Comparison of ENCODE assay signal across 15 cellular contexts in the genomic region with DNA sequence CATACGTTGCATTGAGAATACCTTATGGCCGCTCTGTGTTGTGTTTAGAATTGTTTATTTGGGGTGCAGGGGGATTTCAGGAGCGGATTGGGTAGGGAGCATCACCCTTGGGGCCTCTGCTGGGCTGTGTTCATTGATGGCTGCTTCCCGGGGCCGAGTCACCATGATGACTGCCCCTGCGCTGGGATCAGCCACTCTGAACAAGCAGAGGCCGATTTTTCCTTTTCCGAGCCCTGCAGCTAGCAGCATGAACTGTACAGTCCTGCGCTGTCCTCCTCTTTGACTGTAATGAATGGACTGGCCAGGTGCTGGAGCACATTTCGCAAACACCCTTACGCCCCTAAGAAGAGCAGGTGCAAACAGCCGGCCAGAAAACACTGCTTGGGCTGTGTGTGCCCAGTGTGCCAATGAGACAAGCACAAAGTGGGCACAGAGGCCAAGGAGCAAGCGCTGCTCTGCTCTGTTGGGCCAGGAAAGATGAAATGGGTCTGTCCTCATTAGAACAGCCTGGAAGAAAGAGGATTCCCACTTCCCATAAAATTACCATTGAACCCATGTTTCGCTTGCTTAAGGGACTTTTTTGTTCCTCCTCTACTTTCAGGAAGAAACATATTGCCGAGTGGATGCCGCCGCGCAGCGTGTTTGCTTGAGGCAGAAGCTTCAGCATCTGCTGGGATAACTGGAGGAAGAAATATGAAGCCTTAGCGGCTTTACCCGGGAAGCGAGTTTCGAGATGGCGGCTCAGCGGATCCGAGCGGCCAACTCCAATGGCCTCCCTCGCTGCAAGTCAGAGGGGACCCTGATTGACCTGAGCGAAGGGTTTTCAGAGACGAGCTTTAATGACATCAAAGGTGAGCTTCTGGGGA.
"Had no signal": no experiment of that assay in that cellular context is flagged by ENCODE, and none has a peak within 500 bp of the region (broad histone marks: within the 10 kb centered on the region; RNA-seq: fewer than 3 reads in every experiment).

No MANE protein-coding gene starts in this region.

- H3K9me3 ChIP-seq: heart left ventricle, pancreas, stomach, tibial artery had no signal

- H3K27me3 ChIP-seq: brain microvascular endothelial cell, heart left ventricle, pancreas, stomach, tibial artery had no signal

- FAIRE-seq: frontal cortex, islet of Langerhans, pancreas, small intestine had no signal

- H3K27ac Mint-ChIP-seq: activated naive CD4-positive, alpha-beta T cell treated with anti-CD3 and anti-CD28 coated beads, Interleukin-2, amount 50 U/mL, for 72 hours had no signal

- H3K9me3 Mint-ChIP-seq: activated naive CD4-positive, alpha-beta T cell treated with anti-CD3 and anti-CD28 coated beads, Interleukin-2, amount 50 U/mL, for 72 hours; neural crest cell had no signal

- DNase-seq: activated CD4-positive, alpha-beta T cell treated with anti-CD3 and anti-CD28 coated beads, Interleukin-2, amount 50 U/mL, for 1 hour; activated T-cell treated with anti-CD3 and anti-CD28 coated beads for 4 hours; amniotic stem cell; brain microvascular endothelial cell; mesenchymal stem cell; small intestine; stomach; tibial artery had no signal

- H3K4me3 ChIP-seq: heart left ventricle, pancreas, stomach, tibial artery had no signal

- H3K36me3 Mint-ChIP-seq: activated naive CD4-positive, alpha-beta T cell treated with anti-CD3 and anti-CD28 coated beads, Interleukin-2, amount 50 U/mL, for 72 hours had no signal

- ATAC-seq: activated naive CD4-positive, alpha-beta T cell treated with anti-CD3 and anti-CD28 coated beads, Interleukin-2, amount 50 U/mL, for 72 hours; heart left ventricle; left lobe of liver; pancreas had no signal

- H3K27ac ChIP-seq: brain microvascular endothelial cell, heart left ventricle, pancreas, tibial artery had no signal

- H3K4me3 Mint-ChIP-seq: neural crest cell had no signal
